Comparison of ENCODE assay signal across 9 cellular contexts in genomic region chr15:52082197-52083036, GRCh38. TPM values are rescaled to one million over a fixed set of nuclear protein-coding genes. Genes with fewer than 3 reads are reported as not detected.
DNase-seq lines count a peak whose midpoint lies in the region; ATAC-seq, FAIRE-seq and TF ChIP-seq lines count a peak whose summit lies in the region.
"Had no signal": no experiment of that assay in that cellular context is flagged by ENCODE, and none has a peak within 500 bp of the region (broad histone marks: within the 10 kb centered on the region; RNA-seq: fewer than 3 reads in every experiment).

No MANE protein-coding gene starts in this region.

- peaks cover 4% of the 10 kb centered on the region for H3K9me3 ChIP-seq in astrocyte (ENCODE audit: insufficient read depth, low read depth, low read length)
- H3K9me3 ChIP-seq in effector memory CD4-positive, alpha-beta T cell (ENCODE audit: control insufficient read depth, low read length): peaks cover 6% of the 10 kb centered on the region

- H3K27ac ChIP-seq in astrocyte (ENCODE audit: low read depth, low read length): no peak overlapping the region
- no peak overlapping the region for H3K27ac ChIP-seq in effector memory CD4-positive, alpha-beta T cell (ENCODE audit: insufficient read depth, low read length, poor library complexity, severe bottlenecking)

- no peak overlapping the region for H3K9ac ChIP-seq in astrocyte (ENCODE audit: low read length)

- H3K4me1 Mint-ChIP-seq in astrocyte (ENCODE audit: low read depth, unreplicated experiment): peaks cover 20% of the 10 kb centered on the region
- H3K4me1 Mint-ChIP-seq in progenitor cell of endocrine pancreas (ENCODE audit: low read depth): peaks cover 1% of the 10 kb centered on the region

- no peaks in the 10 kb centered on the region for H3K27me3 ChIP-seq in astrocyte (ENCODE audit: insufficient read depth, low read length)
- H3K27me3 ChIP-seq in effector memory CD4-positive, alpha-beta T cell (replicated peaks; ENCODE audit: control insufficient read depth, insufficient read depth, low read length, poor library complexity, severe bottlenecking): no peaks in the 10 kb centered on the region

- H2AFZ ChIP-seq in astrocyte (ENCODE audit: low read depth, low read length): no peak overlapping the region

- H3K4me3 Mint-ChIP-seq in astrocyte (ENCODE audit: unreplicated experiment) (no peak overlapping the region), progenitor cell of endocrine pancreas (ENCODE audit: low read depth) (no peak overlapping the region)

- H3K36me3 ChIP-seq in astrocyte (ENCODE audit: insufficient read depth, low read length): no peaks in the 10 kb centered on the region
- H3K36me3 ChIP-seq in effector memory CD4-positive, alpha-beta T cell (ENCODE audit: control insufficient read depth, insufficient read depth, low read length): no peaks in the 10 kb centered on the region

- no peak overlapping the region for H3K4me3 ChIP-seq in astrocyte (ENCODE audit: insufficient read depth, low read depth, low read length)
- no peak overlapping the region for H3K4me3 ChIP-seq in effector memory CD4-positive, alpha-beta T cell (ENCODE audit: insufficient read depth, low read depth, low read length, poor library complexity, severe bottlenecking)

- no peak for FAIRE-seq in astrocyte (lab: Jason Lieb, UNC)

- H4K20me1 ChIP-seq in astrocyte (ENCODE audit: insufficient read depth, low read length): no peaks in the 10 kb centered on the region

- H3K27me3 Mint-ChIP-seq in astrocyte (ENCODE audit: low read depth, unreplicated experiment) (no peaks in the 10 kb centered on the region), progenitor cell of endocrine pancreas (no peaks in the 10 kb centered on the region)

- DNase-seq in GM03348 (ENCODE audit: low spot score) (peak; percentile 42), astrocyte (ENCODE audit: low read depth) (peak; percentile 82), left colon (no peak), progenitor cell of endocrine pancreas (ENCODE audit: low spot score, unreplicated experiment) (no peak)
- DNase-seq in effector memory CD4-positive, alpha-beta T cell: no peak
- DNase-seq: nucleus accumbens had no signal

- H3K27ac Mint-ChIP-seq in astrocyte (ENCODE audit: unreplicated experiment): no peak overlapping the region
- no peak overlapping the region for H3K27ac Mint-ChIP-seq in progenitor cell of endocrine pancreas

- H3K9me3 Mint-ChIP-seq in astrocyte (ENCODE audit: unreplicated experiment) (no peaks in the 10 kb centered on the region), progenitor cell of endocrine pancreas (ENCODE audit: low read depth) (no peaks in the 10 kb centered on the region)

- H3K4me1 ChIP-seq in astrocyte (ENCODE audit: insufficient read depth, low read length): peaks cover under 1% of the 10 kb centered on the region
- H3K4me1 ChIP-seq in effector memory CD4-positive, alpha-beta T cell (ENCODE audit: control insufficient read depth, insufficient read depth, low read length, poor library complexity, severe bottlenecking): no peaks in the 10 kb centered on the region

- ATAC-seq in GM21360 (IDR thresholded peaks at IDR 0.05; ENCODE audit: unreplicated experiment) (peak; percentile 73), HG03460 (IDR thresholded peaks at IDR 0.05; ENCODE audit: unreplicated experiment) (peak; percentile 84), HG02970 (IDR thresholded peaks at IDR 0.05; ENCODE audit: low FRiP score, unreplicated experiment) (no peak), left colon (no peak)

- intact Hi-C loops in left colon (cut with DNase I, micrococcal nuclease): loop anchor here in 1 of 2 donors (5.0 kb wide), 1 partner anchor 100 kb away; no protein-coding TSS in a partner anchor

- H3K36me3 Mint-ChIP-seq in astrocyte (ENCODE audit: low read depth, unreplicated experiment): no peaks in the 10 kb centered on the region
- H3K36me3 Mint-ChIP-seq in progenitor cell of endocrine pancreas (ENCODE audit: insufficient read depth): no peaks in the 10 kb centered on the region

- TF ChIP-seq CTCF in astrocyte (IDR thresholded peaks at IDR 0.05; ENCODE audit: insufficient read depth, low read depth, low read length) (no peak), progenitor cell of endocrine pancreas (IDR thresholded peaks at IDR 0.05; ENCODE audit: unreplicated experiment) (no peak)

- H3K4me2 ChIP-seq in astrocyte (ENCODE audit: low read length): no peak overlapping the region

- H3K79me2 ChIP-seq in astrocyte (ENCODE audit: insufficient read depth, low read length): no peaks in the 10 kb centered on the region

RNA-seq across cellular contexts. Expression of gene BCL2L10, which starts 30.2 kb away (rescaled TPM):
- total RNA-seq in astrocyte (not detected in 2 replicates), left colon (1 to 10 TPM in 1 of 2 donors, under 1 TPM in 1; 0.55 to 1.3 TPM), progenitor cell of endocrine pancreas (0.46 and 0.60 TPM in 2 replicates)

Comparison
In these comparisons a context has a peak if more than half of its experiments do, and no peak if none do; other contexts are left out.
1. DNase-seq: peak in GM03348 (single experiment) and astrocyte (single experiment); none in left colon (0 of 2), effector memory CD4-positive, alpha-beta T cell (0 of 3) and progenitor cell of endocrine pancreas (single experiment).
2. ATAC-seq: peak in GM21360 (single experiment) and HG03460 (single experiment); none in HG02970 (single experiment) and left colon (single experiment).